Comparison of ENCODE assay signal across 28 cellular contexts in the genomic region with DNA sequence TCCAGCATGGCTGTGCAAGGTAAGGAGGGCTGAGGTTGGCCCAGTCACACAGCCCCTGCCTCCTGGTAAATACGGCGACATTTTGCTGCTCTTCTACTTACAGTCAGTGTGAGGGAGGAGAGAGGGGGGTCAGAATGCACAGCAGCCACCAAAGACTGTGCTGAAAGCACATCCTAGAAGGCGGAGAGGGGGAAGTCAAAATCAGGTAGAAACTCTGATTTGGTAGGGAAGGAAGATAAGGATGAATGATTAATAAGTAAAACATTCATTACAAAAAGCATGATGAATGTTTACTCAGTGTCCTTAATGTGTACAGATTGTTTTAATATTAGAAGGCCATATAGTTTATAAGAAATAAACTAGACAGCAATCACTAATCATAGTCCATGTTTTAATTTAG. TPM values are rescaled to one million over a fixed set of nuclear protein-coding genes. Genes with fewer than 3 reads are reported as not detected.
DNase-seq lines count a peak whose midpoint lies in the region; ATAC-seq and TF ChIP-seq lines count a peak whose summit lies in the region.
"Had no signal": no experiment of that assay in that cellular context is flagged by ENCODE, and none has a peak within 500 bp of the region (broad histone marks: within the 10 kb centered on the region; RNA-seq: fewer than 3 reads in every experiment).

No MANE protein-coding gene starts in this region.

- H3K4me3 ChIP-seq in WERI-Rb-1 (ENCODE audit: low read depth, low read length): no peak overlapping the region
- H3K4me3 ChIP-seq: BLaER1 treated with 17β-estradiol and CSF1 and Interleukin-3, amounts not matched to agents 10 nM and 100 nM; GM23248; left ventricle myocardium inferior; suprapubic skin; upper lobe of right lung had no signal

- DNase-seq in CD4-positive, alpha-beta T cell: no peak
- DNase-seq in HFFc6 (no peak), WERI-Rb-1 (no peak)
- DNase-seq in effector memory CD8-positive, alpha-beta T cell: no peak
- no peak for DNase-seq in naive thymus-derived CD8-positive, alpha-beta T cell
- DNase-seq: activated CD4-positive, alpha-beta memory T cell treated with anti-CD3 and anti-CD28 coated beads, Interleukin-2, amount 10 ng/mL, durations not matched to agents 7 days and 5 days; activated CD8-positive, alpha-beta memory T cell treated with anti-CD3 and anti-CD28 coated beads, Interleukin-2, amount 50 U/mL, for 48 hours; cortex of kidney; DMS79 treated with DMSO at 0.1 percent for 48 hours; effector memory CD4-positive, alpha-beta T cell; GF-D8; glutamatergic neuron; GM23248; left ventricle myocardium inferior; NCI-H446; NCI-H82; nephron progenitor cell; RPMI8226; stimulated activated CD4-positive, alpha-beta T cell treated with anti-CD3 and anti-CD28 coated beads, Interleukin-15, amount 100 ng/mL, for 24 hours; stimulated activated CD4-positive, alpha-beta T cell treated with anti-CD3 and anti-CD28 coated beads, Interleukin-4, amount 100 ng/mL, for 4 hours; T-helper 1 cell; upper lobe of right lung had no signal

- no peaks in the 10 kb centered on the region for H3K9me3 Mint-ChIP-seq in CD4-positive, alpha-beta T cell
- no peaks in the 10 kb centered on the region for H3K9me3 Mint-ChIP-seq in HFFc6
- no peaks in the 10 kb centered on the region for H3K9me3 Mint-ChIP-seq in effector memory CD8-positive, alpha-beta T cell
- H3K9me3 Mint-ChIP-seq in naive thymus-derived CD8-positive, alpha-beta T cell: no peaks in the 10 kb centered on the region
- H3K9me3 Mint-ChIP-seq: activated CD4-positive, alpha-beta memory T cell treated with anti-CD3 and anti-CD28 coated beads, Interleukin-2, amount 10 ng/mL, durations not matched to agents 7 days and 5 days; mesothelial cell of epicardium; nephron progenitor cell had no signal

- H3K4me3 Mint-ChIP-seq in CD4-positive, alpha-beta T cell: no peak overlapping the region
- H3K4me3 Mint-ChIP-seq in HFFc6: no peak overlapping the region
- H3K4me3 Mint-ChIP-seq in effector memory CD8-positive, alpha-beta T cell: no peak overlapping the region
- no peak overlapping the region for H3K4me3 Mint-ChIP-seq in naive thymus-derived CD8-positive, alpha-beta T cell
- H3K4me3 Mint-ChIP-seq: activated CD4-positive, alpha-beta memory T cell treated with anti-CD3 and anti-CD28 coated beads, Interleukin-2, amount 10 ng/mL, durations not matched to agents 7 days and 5 days; mesothelial cell of epicardium; nephron progenitor cell had no signal

- peaks cover 96% of the 10 kb centered on the region for H3K36me3 ChIP-seq in WERI-Rb-1

- peaks cover 16% of the 10 kb centered on the region for H3K4me1 Mint-ChIP-seq in CD4-positive, alpha-beta T cell (ENCODE audit: low read depth)
- H3K4me1 Mint-ChIP-seq in HFFc6 (ENCODE audit: low read depth): peaks cover 23% of the 10 kb centered on the region
- H3K4me1 Mint-ChIP-seq in effector memory CD8-positive, alpha-beta T cell (ENCODE audit: low read depth in 2 of 2): peaks cover 13 to 16% of the 10 kb centered on the region in 2 donors
- H3K4me1 Mint-ChIP-seq in naive thymus-derived CD8-positive, alpha-beta T cell: peaks cover 7 to 13% (median 10%) of the 10 kb centered on the region in 4 donors
- H3K4me1 Mint-ChIP-seq: mesothelial cell of epicardium, nephron progenitor cell had no signal

- POLR2A ChIA-PET in CD4-positive, alpha-beta T cell (lab: Charles Lee): no interaction called here
- POLR2A ChIA-PET in naive thymus-derived CD8-positive, alpha-beta T cell (lab: Charles Lee): no interaction called here

- TF ChIP-seq CTCF in CD4-positive, alpha-beta T cell (IDR thresholded peaks at IDR 0.05): no peak
- TF ChIP-seq CTCF in HFFc6 (IDR thresholded peaks at IDR 0.05): no peak
- TF ChIP-seq CTCF in WERI-Rb-1 (IDR thresholded peaks at IDR 0.05; ENCODE audit: low read depth, low read length): no peak

- no peak overlapping the region for H3K27ac ChIP-seq in CD4-positive, alpha-beta T cell (ENCODE audit: low read depth, low read length)
- no peak overlapping the region for H3K27ac ChIP-seq in WERI-Rb-1
- H3K27ac ChIP-seq: BLaER1 treated with 17β-estradiol and CSF1 and Interleukin-3, amounts not matched to agents 10 nM and 100 nM; GM23248; left ventricle myocardium inferior; suprapubic skin; upper lobe of right lung had no signal

- ATAC-seq in CD4-positive, alpha-beta T cell (ENCODE audit: poor library complexity): no peak
- no peak for ATAC-seq in effector memory CD8-positive, alpha-beta T cell (replicated peaks)
- ATAC-seq in naive thymus-derived CD8-positive, alpha-beta T cell: no peak
- ATAC-seq in HG02678 (IDR thresholded peaks at IDR 0.05; ENCODE audit: unreplicated experiment) (no peak), GM21786 (IDR thresholded peaks at IDR 0.05; ENCODE audit: unreplicated experiment) (no peak), GM19023 (IDR thresholded peaks at IDR 0.05; ENCODE audit: unreplicated experiment) (no peak)

- intact Hi-C loops in CD4-positive, alpha-beta T cell (cut with DNase I, micrococcal nuclease): no loop called here

- peak overlapping the region; percentile 45 for H3K27ac Mint-ChIP-seq in CD4-positive, alpha-beta T cell
- H3K27ac Mint-ChIP-seq in HFFc6: peak overlapping the region; percentile 50
- H3K27ac Mint-ChIP-seq in effector memory CD8-positive, alpha-beta T cell: peak overlapping the region; percentile 42 to 71
- peak overlapping the region in 7 of 10 donors; percentile 19 to 89 (median 77) for H3K27ac Mint-ChIP-seq in naive thymus-derived CD8-positive, alpha-beta T cell
- H3K27ac Mint-ChIP-seq: activated CD4-positive, alpha-beta memory T cell treated with anti-CD3 and anti-CD28 coated beads, Interleukin-2, amount 10 ng/mL, durations not matched to agents 7 days and 5 days; mesothelial cell of epicardium; nephron progenitor cell had no signal

- H3K36me3 Mint-ChIP-seq in CD4-positive, alpha-beta T cell (ENCODE audit: low read depth): peaks cover 91% of the 10 kb centered on the region
- peaks cover 51% of the 10 kb centered on the region for H3K36me3 Mint-ChIP-seq in HFFc6 (ENCODE audit: low read depth)
- peaks cover 82% of the 10 kb centered on the region for H3K36me3 Mint-ChIP-seq in effector memory CD8-positive, alpha-beta T cell (ENCODE audit: insufficient read depth)
- H3K36me3 Mint-ChIP-seq in naive thymus-derived CD8-positive, alpha-beta T cell: peaks cover 0 to 88% (median 9%) of the 10 kb centered on the region in 3 donors

- no peaks in the 10 kb centered on the region for H3K27me3 ChIP-seq in CD4-positive, alpha-beta T cell (ENCODE audit: control insufficient read depth, insufficient read depth, low read length)
- H3K27me3 ChIP-seq in WERI-Rb-1 (ENCODE audit: insufficient read depth, low read depth, severe bottlenecking): no peaks in the 10 kb centered on the region
- H3K27me3 ChIP-seq: BLaER1 treated with 17β-estradiol and CSF1 and Interleukin-3, amounts not matched to agents 10 nM and 100 nM; suprapubic skin; upper lobe of right lung had no signal

- no peaks in the 10 kb centered on the region for H3K9me3 ChIP-seq in CD4-positive, alpha-beta T cell (ENCODE audit: control insufficient read depth, low read length)
- H3K9me3 ChIP-seq in WERI-Rb-1 (ENCODE audit: severe bottlenecking): no peaks in the 10 kb centered on the region
- H3K9me3 ChIP-seq: BLaER1 treated with 17β-estradiol and CSF1 and Interleukin-3, amounts not matched to agents 10 nM and 100 nM; left ventricle myocardium inferior; suprapubic skin; upper lobe of right lung had no signal

- CTCF ChIA-PET in CD4-positive, alpha-beta T cell (lab: Charles Lee): no interaction called here

- H3K27me3 Mint-ChIP-seq in CD4-positive, alpha-beta T cell: no peaks in the 10 kb centered on the region
- peaks cover 3% of the 10 kb centered on the region for H3K27me3 Mint-ChIP-seq in HFFc6 (ENCODE audit: insufficient read depth)
- H3K27me3 Mint-ChIP-seq in effector memory CD8-positive, alpha-beta T cell: no peaks in the 10 kb centered on the region
- no peaks in the 10 kb centered on the region for H3K27me3 Mint-ChIP-seq in naive thymus-derived CD8-positive, alpha-beta T cell
- H3K27me3 Mint-ChIP-seq: activated CD4-positive, alpha-beta memory T cell treated with anti-CD3 and anti-CD28 coated beads, Interleukin-2, amount 10 ng/mL, durations not matched to agents 7 days and 5 days had no signal

RNA-seq across cellular contexts. Expression of gene ADD1, which starts 57.5 kb away (rescaled TPM):
- total RNA-seq in CD4-positive, alpha-beta T cell: 100 to 1,000 TPM; 153 TPM
- total RNA-seq in HFFc6 (2021; fragmentation: NEBNext Ultra II Directional; extraction: Animal tissue kit (Norgen Biotek cat#: 25700)): 100 to 1,000 TPM; 276 to 332 (median 321) TPM
- 100 to 1,000 TPM; 302 to 309 TPM for total RNA-seq in naive thymus-derived CD8-positive, alpha-beta T cell
- 100 to 1,000 TPM; 129 to 151 (median 150) TPM for polyA plus RNA-seq in naive thymus-derived CD8-positive, alpha-beta T cell
